In genomic region chr18:27045342-27045741, GRCh38 we compare ENCODE assay signal across 8 cellular contexts.
"Had no signal": no experiment of that assay in that cellular context is flagged by ENCODE, and none has a peak within 500 bp of the region (broad histone marks: within the 10 kb centered on the region; RNA-seq: fewer than 3 reads in every experiment).

No MANE protein-coding gene starts in this region.

- ATAC-seq: GM12878 had no signal

- DNase-seq: GDM1, GF-D8 had no signal

- FAIRE-seq: G401.6, GM12878, GM12891, GM12892, GM18507, GM19239 had no signal

- H3K4me3 ChIP-seq: GM12878 had no signal
